1 cellular context compared by ENCODE assay signal in genomic region chr1:187267745-187268277, GRCh38.
TF ChIP-seq lines count a peak whose summit lies in the region.

No MANE protein-coding gene starts in this region.

TF ChIP-seq in SK-N-SH treated with all-trans-retinoic acid at 6 μM for 48 hours, 23 proteins besides CTCF, POLR2A, EP300 and RAD21:
- no peak for TF ChIP-seq PATZ1 (CRISPR knock-in tag; IDR thresholded peaks at IDR 0.05; ENCODE audit: borderline replicate concordance)
- no peak for TF ChIP-seq PPARA (CRISPR knock-in tag; IDR thresholded peaks at IDR 0.05; ENCODE audit: borderline replicate concordance)
- TF ChIP-seq ISL1 (CRISPR knock-in tag; IDR thresholded peaks at IDR 0.05) = peak; percentile 91
- no peak for TF ChIP-seq CSRNP3 (CRISPR knock-in tag; IDR thresholded peaks at IDR 0.05)
